Comparison of ENCODE assay signal across 3 cellular contexts in the genomic region with DNA sequence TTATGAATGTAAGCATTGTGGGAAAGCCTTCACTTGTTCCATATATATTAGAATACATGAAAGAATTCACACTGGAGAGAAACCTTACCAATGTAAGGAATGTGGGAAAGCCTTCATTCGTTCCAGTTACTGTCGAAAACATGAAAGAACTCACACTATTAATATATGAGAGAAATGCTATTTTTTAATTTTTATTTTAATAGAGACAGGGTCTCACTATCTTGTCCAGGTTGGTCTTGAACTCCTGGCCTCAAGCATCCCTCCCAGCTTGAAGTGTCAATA.
A peak's percentile ranks its signal among the peaks of the same experiment; 100 is the strongest.
TF ChIP-seq lines count a peak whose summit lies in the region.

No MANE protein-coding gene starts in this region.

TF ChIP-seq in liver, 16 proteins besides CTCF, POLR2A, EP300 and RAD21:
- no peak for TF ChIP-seq SP1 (IDR thresholded peaks at IDR 0.05)
- TF ChIP-seq YY1 (IDR thresholded peaks at IDR 0.05): no peak

TF ChIP-seq in HEK293, 187 proteins besides CTCF, POLR2A, EP300 and RAD21:
- TF ChIP-seq ZNF341 (tag by site-specific recombination; IDR thresholded peaks at IDR 0.05; ENCODE audit: low read depth) (no peak), WT1 (tag by site-specific recombination; IDR thresholded peaks at IDR 0.05) (no peak), SP7 (tag by site-specific recombination; IDR thresholded peaks at IDR 0.05) (no peak), ZNF677 (tag by site-specific recombination; IDR thresholded peaks at IDR 0.05) (no peak), SETDB1 (IDR thresholded peaks at IDR 0.05; ENCODE audit: insufficient read length, low read length) (peak; percentile 92)

TF ChIP-seq in K562, 482 proteins besides CTCF, POLR2A, EP300 and RAD21:
- 0 out of 2 replicates have a peak, but pooled peaks have one; percentile 13 for TF ChIP-seq CBX1 (IDR thresholded peaks at IDR 0.05; ENCODE audit: low read depth)
- no peak for TF ChIP-seq JUNB (CRISPR knock-in tag; conservative IDR thresholded peaks at IDR 0.05)
- TF ChIP-seq SOX6 (IDR thresholded peaks at IDR 0.05): no peak
- TF ChIP-seq, protein P1, sequence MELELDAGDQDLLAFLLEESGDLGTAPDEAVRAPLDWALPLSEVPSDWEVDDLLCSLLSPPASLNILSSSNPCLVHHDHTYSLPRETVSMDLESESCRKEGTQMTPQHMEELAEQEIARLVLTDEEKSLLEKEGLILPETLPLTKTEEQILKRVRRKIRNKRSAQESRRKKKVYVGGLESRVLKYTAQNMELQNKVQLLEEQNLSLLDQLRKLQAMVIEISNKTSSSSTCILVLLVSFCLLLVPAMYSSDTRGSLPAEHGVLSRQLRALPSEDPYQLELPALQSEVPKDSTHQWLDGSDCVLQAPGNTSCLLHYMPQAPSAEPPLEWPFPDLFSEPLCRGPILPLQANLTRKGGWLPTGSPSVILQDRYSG (tag; conservative IDR thresholded peaks at IDR 0.05; ENCODE audit: low read depth): no peak
- no peak for TF ChIP-seq CCNT2 (IDR thresholded peaks at IDR 0.05; ENCODE audit: borderline replicate concordance, extremely low read depth, insufficient read length, low read depth, low read length)
- TF ChIP-seq HNRNPH1 (optimal IDR thresholded peaks at IDR 0.05; ENCODE audit: low read depth, low read length): no peak
- no peak for TF ChIP-seq FUS (optimal IDR thresholded peaks at IDR 0.05; ENCODE audit: low read depth, low read length)
- peak; percentile 52; the same call in 1 of the 2 replicates for TF ChIP-seq ZNF75A (CRISPR knock-in tag; IDR thresholded peaks at IDR 0.05)
- TF ChIP-seq ZNF551 (CRISPR knock-in tag; IDR thresholded peaks at IDR 0.05): no peak
- TF ChIP-seq TRIM28 (IDR thresholded peaks at IDR 0.05): 0 out of 2 replicates have a peak, but pooled peaks have one; percentile 3
- no peak for TF ChIP-seq HDGF (IDR thresholded peaks at IDR 0.05)
- no peak for TF ChIP-seq RBM17 (IDR thresholded peaks at IDR 0.05; ENCODE audit: borderline replicate concordance, low read depth, low read length)
- TF ChIP-seq, protein P2, sequence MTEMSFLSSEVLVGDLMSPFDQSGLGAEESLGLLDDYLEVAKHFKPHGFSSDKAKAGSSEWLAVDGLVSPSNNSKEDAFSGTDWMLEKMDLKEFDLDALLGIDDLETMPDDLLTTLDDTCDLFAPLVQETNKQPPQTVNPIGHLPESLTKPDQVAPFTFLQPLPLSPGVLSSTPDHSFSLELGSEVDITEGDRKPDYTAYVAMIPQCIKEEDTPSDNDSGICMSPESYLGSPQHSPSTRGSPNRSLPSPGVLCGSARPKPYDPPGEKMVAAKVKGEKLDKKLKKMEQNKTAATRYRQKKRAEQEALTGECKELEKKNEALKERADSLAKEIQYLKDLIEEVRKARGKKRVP (CRISPR knock-in tag; IDR thresholded peaks at IDR 0.05): no peak
- no peak for TF ChIP-seq CBFB (CRISPR knock-in tag; IDR thresholded peaks at IDR 0.05)
- no peak for TF ChIP-seq CBFA2T3 (IDR thresholded peaks at IDR 0.05)
- no peak for TF ChIP-seq TAF1 (IDR thresholded peaks at IDR 0.05; ENCODE audit: control insufficient read depth, extremely low read depth, insufficient read depth, low read length, severe bottlenecking)
- no peak for TF ChIP-seq RBM15 (IDR thresholded peaks at IDR 0.05; ENCODE audit: insufficient read depth, low read length)
- TF ChIP-seq RBM25 (IDR thresholded peaks at IDR 0.05; ENCODE audit: low read depth, low read length, severe bottlenecking): peak; percentile 0
- TF ChIP-seq SRSF7 (optimal IDR thresholded peaks at IDR 0.05; ENCODE audit: low read depth, low read length): no peak
- TF ChIP-seq ZNF224 (CRISPR knock-in tag; IDR thresholded peaks at IDR 0.05): no peak
- TF ChIP-seq, protein P3, sequence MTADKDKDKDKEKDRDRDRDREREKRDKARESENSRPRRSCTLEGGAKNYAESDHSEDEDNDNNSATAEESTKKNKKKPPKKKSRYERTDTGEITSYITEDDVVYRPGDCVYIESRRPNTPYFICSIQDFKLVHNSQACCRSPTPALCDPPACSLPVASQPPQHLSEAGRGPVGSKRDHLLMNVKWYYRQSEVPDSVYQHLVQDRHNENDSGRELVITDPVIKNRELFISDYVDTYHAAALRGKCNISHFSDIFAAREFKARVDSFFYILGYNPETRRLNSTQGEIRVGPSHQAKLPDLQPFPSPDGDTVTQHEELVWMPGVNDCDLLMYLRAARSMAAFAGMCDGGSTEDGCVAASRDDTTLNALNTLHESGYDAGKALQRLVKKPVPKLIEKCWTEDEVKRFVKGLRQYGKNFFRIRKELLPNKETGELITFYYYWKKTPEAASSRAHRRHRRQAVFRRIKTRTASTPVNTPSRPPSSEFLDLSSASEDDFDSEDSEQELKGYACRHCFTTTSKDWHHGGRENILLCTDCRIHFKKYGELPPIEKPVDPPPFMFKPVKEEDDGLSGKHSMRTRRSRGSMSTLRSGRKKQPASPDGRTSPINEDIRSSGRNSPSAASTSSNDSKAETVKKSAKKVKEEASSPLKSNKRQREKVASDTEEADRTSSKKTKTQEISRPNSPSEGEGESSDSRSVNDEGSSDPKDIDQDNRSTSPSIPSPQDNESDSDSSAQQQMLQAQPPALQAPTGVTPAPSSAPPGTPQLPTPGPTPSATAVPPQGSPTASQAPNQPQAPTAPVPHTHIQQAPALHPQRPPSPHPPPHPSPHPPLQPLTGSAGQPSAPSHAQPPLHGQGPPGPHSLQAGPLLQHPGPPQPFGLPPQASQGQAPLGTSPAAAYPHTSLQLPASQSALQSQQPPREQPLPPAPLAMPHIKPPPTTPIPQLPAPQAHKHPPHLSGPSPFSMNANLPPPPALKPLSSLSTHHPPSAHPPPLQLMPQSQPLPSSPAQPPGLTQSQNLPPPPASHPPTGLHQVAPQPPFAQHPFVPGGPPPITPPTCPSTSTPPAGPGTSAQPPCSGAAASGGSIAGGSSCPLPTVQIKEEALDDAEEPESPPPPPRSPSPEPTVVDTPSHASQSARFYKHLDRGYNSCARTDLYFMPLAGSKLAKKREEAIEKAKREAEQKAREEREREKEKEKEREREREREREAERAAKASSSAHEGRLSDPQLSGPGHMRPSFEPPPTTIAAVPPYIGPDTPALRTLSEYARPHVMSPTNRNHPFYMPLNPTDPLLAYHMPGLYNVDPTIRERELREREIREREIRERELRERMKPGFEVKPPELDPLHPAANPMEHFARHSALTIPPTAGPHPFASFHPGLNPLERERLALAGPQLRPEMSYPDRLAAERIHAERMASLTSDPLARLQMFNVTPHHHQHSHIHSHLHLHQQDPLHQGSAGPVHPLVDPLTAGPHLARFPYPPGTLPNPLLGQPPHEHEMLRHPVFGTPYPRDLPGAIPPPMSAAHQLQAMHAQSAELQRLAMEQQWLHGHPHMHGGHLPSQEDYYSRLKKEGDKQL (CRISPR knock-in tag; IDR thresholded peaks at IDR 0.05; ENCODE audit: borderline replicate concordance): no peak
